18 cellular contexts compared by ENCODE assay signal in the genomic region with DNA sequence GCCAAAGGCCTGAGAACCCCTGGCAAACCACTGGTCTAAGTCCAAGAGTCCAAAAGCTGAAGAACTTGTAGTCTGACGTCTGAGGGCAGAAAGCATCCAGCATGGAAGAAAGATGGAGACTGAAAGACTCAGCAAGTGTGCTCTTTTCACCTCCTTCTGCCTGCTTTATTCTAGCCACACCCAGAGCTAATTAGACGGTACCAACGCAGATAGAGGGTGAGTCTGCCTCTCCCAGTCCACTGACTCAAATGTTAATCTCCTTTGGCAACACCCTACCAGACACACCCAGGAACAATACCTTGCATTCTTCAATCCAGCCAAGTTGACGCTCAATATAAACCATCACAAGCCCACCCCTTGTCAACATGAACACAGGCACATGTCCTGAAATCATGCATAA.
DNase-seq lines count a peak whose midpoint lies in the region; ATAC-seq and TF ChIP-seq lines count a peak whose summit lies in the region.
"Had no signal": no experiment of that assay in that cellular context is flagged by ENCODE, and none has a peak within 500 bp of the region (broad histone marks: within the 10 kb centered on the region; RNA-seq: fewer than 3 reads in every experiment).

No MANE protein-coding gene starts in this region.

- H4K20me1 ChIP-seq in neural progenitor cell (ENCODE audit: low read depth) (no peaks in the 10 kb centered on the region), smooth muscle cell (ENCODE audit: low read depth) (no peaks in the 10 kb centered on the region)
- H4K20me1 ChIP-seq: BLaER1 had no signal

- H2AFZ ChIP-seq in neural progenitor cell (replicated peaks) (no peak overlapping the region), smooth muscle cell (ENCODE audit: low read depth) (no peak overlapping the region)
- H2AFZ ChIP-seq: GM23248 had no signal

- H3K4me3 ChIP-seq in breast epithelium: no peak overlapping the region
- no peak overlapping the region for H3K4me3 ChIP-seq in neural progenitor cell
- H3K4me3 ChIP-seq in smooth muscle cell: no peak overlapping the region
- H3K4me3 ChIP-seq: BLaER1, GM23248 had no signal

- H3K36me3 ChIP-seq in breast epithelium (no peaks in the 10 kb centered on the region), neural progenitor cell (no peaks in the 10 kb centered on the region), smooth muscle cell (ENCODE audit: low read depth) (no peaks in the 10 kb centered on the region)
- H3K36me3 ChIP-seq: BLaER1 had no signal

- TF ChIP-seq CTCF in MCF 10A (IDR thresholded peaks at IDR 0.05; ENCODE audit: unreplicated experiment) (no peak), breast epithelium (IDR thresholded peaks at IDR 0.05) (no peak), neural progenitor cell (IDR thresholded peaks at IDR 0.05) (no peak), smooth muscle cell (IDR thresholded peaks at IDR 0.05; ENCODE audit: borderline replicate concordance, insufficient read depth, poor library complexity, severe bottlenecking) (no peak)

- POLR2A ChIA-PET in MCF 10A (lab: Yijun Ruan, JAX): no interaction called here

- H3K4me1 ChIP-seq in breast epithelium: no peaks in the 10 kb centered on the region
- no peaks in the 10 kb centered on the region for H3K4me1 ChIP-seq in neural progenitor cell
- no peaks in the 10 kb centered on the region for H3K4me1 ChIP-seq in smooth muscle cell (ENCODE audit: low read depth)
- H3K4me1 ChIP-seq: BLaER1, Caco-2 had no signal

- H3K27ac Mint-ChIP-seq in MCF 10A (ENCODE audit: low read depth, unreplicated experiment) (no peak overlapping the region), neural progenitor cell (no peak overlapping the region)
- H3K27ac Mint-ChIP-seq: B cell; CD4-positive, CD25-positive, alpha-beta regulatory T cell; CD8-positive, alpha-beta T cell had no signal

- no peaks in the 10 kb centered on the region for H3K27me3 Mint-ChIP-seq in MCF 10A (ENCODE audit: insufficient read depth, unreplicated experiment)
- H3K27me3 Mint-ChIP-seq in neural progenitor cell (ENCODE audit: insufficient read depth, low read depth): no peaks in the 10 kb centered on the region
- H3K27me3 Mint-ChIP-seq: B cell; CD4-positive, CD25-positive, alpha-beta regulatory T cell had no signal

- 85% methylated on average over 4 of the region's 4 CpGs for WGBS in smooth muscle cell (ENCODE audit: low lambda C conversion rate)

- no TSS peak for BruUV-seq in MCF 10A (replicated peaks; lab: Mats Ljungman, UMichigan)

- H3K36me3 Mint-ChIP-seq in MCF 10A (ENCODE audit: insufficient read depth, unreplicated experiment): no peaks in the 10 kb centered on the region
- H3K36me3 Mint-ChIP-seq in neural progenitor cell: no peaks in the 10 kb centered on the region
- H3K36me3 Mint-ChIP-seq: CD4-positive, CD25-positive, alpha-beta regulatory T cell; CD8-positive, alpha-beta T cell had no signal

- DNase-seq in MCF 10A (ENCODE audit: unreplicated experiment): peak; percentile 9
- DNase-seq in breast epithelium (ENCODE audit: low spot score in 2 of 2): no peak
- peak; percentile 52 for DNase-seq in NCI-H69 (lab: John Stamatoyannopoulos, UW)
- DNase-seq in left colon: no peak
- no peak for DNase-seq in neural progenitor cell (ENCODE audit: low spot score)
- DNase-seq in smooth muscle cell (lab: John Stamatoyannopoulos, UW; ENCODE audit: unreplicated experiment): no peak
- no peak for DNase-seq in midbrain (lab: John Stamatoyannopoulos, UW)
- DNase-seq: Caco-2; CD4-positive, CD25-positive, alpha-beta regulatory T cell; CD8-positive, alpha-beta T cell; DMS153; DND-41; GM23248; H7 had no signal

- H3K4me1 Mint-ChIP-seq in MCF 10A (ENCODE audit: insufficient read depth, unreplicated experiment): peaks cover 19% of the 10 kb centered on the region
- no peaks in the 10 kb centered on the region for H3K4me1 Mint-ChIP-seq in neural progenitor cell
- H3K4me1 Mint-ChIP-seq: B cell; CD4-positive, CD25-positive, alpha-beta regulatory T cell had no signal

- H3F3A ChIP-seq in neural progenitor cell (ENCODE audit: low read depth): no peaks in the 10 kb centered on the region
- no peaks in the 10 kb centered on the region for H3F3A ChIP-seq in smooth muscle cell (ENCODE audit: low read depth)

- no peak for TF ChIP-seq POLR2A in breast epithelium (IDR thresholded peaks at IDR 0.05)

- no peak overlapping the region for H3K27ac ChIP-seq in breast epithelium
- H3K27ac ChIP-seq in neural progenitor cell: no peak overlapping the region
- no peak overlapping the region for H3K27ac ChIP-seq in smooth muscle cell (ENCODE audit: low read depth)
- H3K27ac ChIP-seq: BLaER1, C4-2B, GM23248 had no signal

- intact Hi-C loops in MCF 10A (cut with micrococcal nuclease): no loop called here
- intact Hi-C loops in breast epithelium (cut with DNase I; ENCODE audit: low total_unique reads): no loop called here
- intact Hi-C loops in left colon (cut with DNase I, micrococcal nuclease): no loop called here

- H3K9me3 Mint-ChIP-seq in MCF 10A (ENCODE audit: unreplicated experiment) (no peaks in the 10 kb centered on the region), neural progenitor cell (peaks cover 6% of the 10 kb centered on the region)

- peak; percentile 63 for ATAC-seq in left colon
- ATAC-seq: CD8-positive, alpha-beta T cell; HCT116 had no signal

- peaks cover 6 to 16% of the 10 kb centered on the region in 2 donors for H3K9me3 ChIP-seq in breast epithelium
- H3K9me3 ChIP-seq in neural progenitor cell (ENCODE audit: low read depth): no peaks in the 10 kb centered on the region
- no peaks in the 10 kb centered on the region for H3K9me3 ChIP-seq in smooth muscle cell (replicated peaks; ENCODE audit: low read depth)
- H3K9me3 ChIP-seq: BLaER1, Caco-2 had no signal

- H3K4me2 ChIP-seq in neural progenitor cell (no peak overlapping the region), smooth muscle cell (no peak overlapping the region)
- H3K4me2 ChIP-seq: BLaER1 had no signal

- H3K79me2 ChIP-seq in neural progenitor cell (ENCODE audit: low read depth) (no peaks in the 10 kb centered on the region), smooth muscle cell (ENCODE audit: low read depth) (no peaks in the 10 kb centered on the region)

- CTCF ChIA-PET in MCF 10A (lab: Yijun Ruan, JAX): interaction anchor here (1.1 kb wide), 1 partner anchor 25 kb away, joined by 3 read pairs; no protein-coding TSS in a partner anchor

- H3K27me3 ChIP-seq in breast epithelium (no peaks in the 10 kb centered on the region), neural progenitor cell (no peaks in the 10 kb centered on the region), smooth muscle cell (ENCODE audit: low read depth) (no peaks in the 10 kb centered on the region)
- H3K27me3 ChIP-seq: BLaER1 had no signal

- H3K9ac ChIP-seq in neural progenitor cell: no peak overlapping the region
- H3K9ac ChIP-seq in smooth muscle cell (ENCODE audit: low read depth): no peak overlapping the region
- H3K9ac ChIP-seq: BLaER1, GM23248 had no signal

- H3K4me3 Mint-ChIP-seq in MCF 10A (ENCODE audit: unreplicated experiment) (no peak overlapping the region), neural progenitor cell (no peak overlapping the region)
- H3K4me3 Mint-ChIP-seq: B cell; CD4-positive, CD25-positive, alpha-beta regulatory T cell; CD8-positive, alpha-beta T cell had no signal

Comparison
In these comparisons a context has a peak if more than half of its experiments do, and no peak if none do; other contexts are left out.
1. DNase-seq: peak in MCF 10A (single experiment) and NCI-H69 (single experiment); none in breast epithelium (0 of 2), left colon (0 of 2), neural progenitor cell (single experiment), smooth muscle cell (single experiment) and midbrain (single experiment).